Comparison of ENCODE assay signal across 1 cellular context in the genomic region with DNA sequence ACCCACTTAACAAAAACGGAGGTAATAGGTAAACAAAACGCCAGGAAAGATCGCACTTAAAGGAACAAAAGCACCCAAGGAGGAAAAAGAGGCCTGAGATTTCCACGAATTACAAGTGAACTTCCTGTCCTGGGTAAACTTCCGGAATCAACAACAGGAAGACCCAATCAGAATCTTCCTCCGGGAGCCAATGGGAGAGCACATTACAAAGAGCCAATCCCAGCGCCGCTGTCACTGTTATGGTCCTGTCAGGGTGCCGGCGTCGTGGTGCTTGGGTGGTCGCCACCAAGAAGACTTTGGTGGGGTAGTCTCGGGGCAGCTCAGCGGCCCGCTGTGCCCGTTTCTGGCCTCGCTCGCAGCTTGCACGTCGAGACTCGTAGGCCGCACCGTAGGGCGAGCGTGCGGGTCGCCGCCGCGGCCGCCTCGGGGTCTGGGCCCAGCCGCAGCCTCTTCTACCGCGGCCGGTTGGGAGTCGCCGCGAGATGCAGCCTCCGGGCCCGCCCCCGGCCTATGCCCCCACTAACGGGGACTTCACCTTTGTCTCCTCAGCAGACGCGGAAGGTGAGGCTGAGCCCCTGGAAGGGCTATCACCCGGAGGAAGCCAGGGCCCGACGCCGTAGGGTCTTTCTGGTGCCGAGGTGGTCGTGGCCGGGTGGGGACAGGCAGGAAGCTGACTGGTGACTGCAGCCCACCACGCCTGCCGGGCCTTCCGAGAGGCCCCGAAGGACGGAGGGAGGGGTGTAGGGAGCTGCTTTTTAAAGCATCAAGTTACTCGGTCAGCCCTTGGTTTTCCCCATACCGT.
TF ChIP-seq lines count a peak whose summit lies in the region.

A gene (plus strand): TSS at position 231 of the 802 bp plus-strand sequence. CDS start 252 bp downstream, at position 483.

TF ChIP-seq in WTC11, 78 proteins besides CTCF, POLR2A, EP300 and RAD21 (continued from another document):
- TF ChIP-seq NFYB (CRISPR knock-in tag; conservative IDR thresholded peaks at IDR 0.05; ENCODE audit: low read depth) (peak; percentile 76), NR2C2 (CRISPR knock-in tag; IDR thresholded peaks at IDR 0.05) (0 out of 2 replicates have a peak, but pooled peaks have one; percentile 35)
- TF ChIP-seq, protein P1, sequence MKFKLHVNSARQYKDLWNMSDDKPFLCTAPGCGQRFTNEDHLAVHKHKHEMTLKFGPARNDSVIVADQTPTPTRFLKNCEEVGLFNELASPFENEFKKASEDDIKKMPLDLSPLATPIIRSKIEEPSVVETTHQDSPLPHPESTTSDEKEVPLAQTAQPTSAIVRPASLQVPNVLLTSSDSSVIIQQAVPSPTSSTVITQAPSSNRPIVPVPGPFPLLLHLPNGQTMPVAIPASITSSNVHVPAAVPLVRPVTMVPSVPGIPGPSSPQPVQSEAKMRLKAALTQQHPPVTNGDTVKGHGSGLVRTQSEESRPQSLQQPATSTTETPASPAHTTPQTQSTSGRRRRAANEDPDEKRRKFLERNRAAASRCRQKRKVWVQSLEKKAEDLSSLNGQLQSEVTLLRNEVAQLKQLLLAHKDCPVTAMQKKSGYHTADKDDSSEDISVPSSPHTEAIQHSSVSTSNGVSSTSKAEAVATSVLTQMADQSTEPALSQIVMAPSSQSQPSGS (CRISPR knock-in tag; IDR thresholded peaks at IDR 0.05; ENCODE audit: borderline replicate concordance, low read depth): no peak
TF ChIP-seq in WTC11: peak in this region for 16.
